ENCODE assay signal across 9 cellular contexts in the genomic region with DNA sequence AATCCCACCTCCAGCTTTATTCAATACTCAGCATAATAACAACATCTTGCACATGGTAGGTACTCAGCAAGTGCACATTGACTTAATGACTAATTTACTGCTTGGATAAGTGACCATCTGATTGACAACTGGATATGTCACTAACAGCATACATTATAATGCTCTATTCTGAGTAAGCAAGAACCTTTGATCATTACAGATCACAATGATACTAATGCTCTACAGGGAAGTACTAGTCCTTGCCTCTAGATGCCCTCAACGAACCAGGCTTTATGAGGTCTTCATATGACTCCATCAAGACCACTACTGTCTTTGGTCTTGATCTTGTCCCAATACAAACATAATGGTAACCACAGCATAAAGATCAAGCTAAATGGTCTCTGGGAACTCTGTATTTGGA.
DNase-seq lines count a peak whose midpoint lies in the region; ATAC-seq and TF ChIP-seq lines count a peak whose summit lies in the region.
"Had no signal": no experiment of that assay in that cellular context is flagged by ENCODE, and none has a peak within 500 bp of the region (broad histone marks: within the 10 kb centered on the region; RNA-seq: fewer than 3 reads in every experiment).

No MANE protein-coding gene starts in this region.

- no peak overlapping the region for H3K27ac ChIP-seq in mammary epithelial cell (ENCODE audit: insufficient read depth, low read depth, low read length)
- peak overlapping the region; percentile 74 to 95 for H3K27ac ChIP-seq in breast epithelium
- H3K27ac ChIP-seq: prostate gland had no signal

- H3K4me3 Mint-ChIP-seq in MCF 10A (ENCODE audit: unreplicated experiment) = no peak overlapping the region

- no peaks in the 10 kb centered on the region for H3K79me2 ChIP-seq in mammary epithelial cell (ENCODE audit: insufficient read depth, low read length)

- H3K9me3 ChIP-seq in mammary epithelial cell (replicated peaks; ENCODE audit: insufficient read depth, low read length) (no peaks in the 10 kb centered on the region), breast epithelium (no peaks in the 10 kb centered on the region)
- H3K9me3 ChIP-seq: prostate gland had no signal

- ATAC-seq in HG02610 (IDR thresholded peaks at IDR 0.05; ENCODE audit: unreplicated experiment) (no peak), HG03565 (IDR thresholded peaks at IDR 0.05; ENCODE audit: unreplicated experiment) (no peak)

- no peaks in the 10 kb centered on the region for H4K20me1 ChIP-seq in mammary epithelial cell (ENCODE audit: insufficient read depth, low read length)

- BruUV-seq in MCF 10A (replicated peaks; lab: Mats Ljungman, UMichigan) (no TSS peak), mammary epithelial cell (replicated peaks; lab: Mats Ljungman, UMichigan) (no TSS peak)

- TF ChIP-seq POLR2A in breast epithelium (IDR thresholded peaks at IDR 0.05) = no peak

- H3K27me3 ChIP-seq in mammary epithelial cell (ENCODE audit: insufficient read depth, low read length) = no peaks in the 10 kb centered on the region
- no peaks in the 10 kb centered on the region for H3K27me3 ChIP-seq in breast epithelium

- 55% methylated on average over 1 of the region's 1 CpG for WGBS in mammary epithelial cell (ENCODE audit: low coverage, missing lambda C conversion rate)

- TF ChIP-seq CTCF in MCF 10A (IDR thresholded peaks at IDR 0.05; ENCODE audit: unreplicated experiment) = no peak
- peak in 1 of 2 donors; percentile 32 for TF ChIP-seq CTCF in mammary epithelial cell (conservative IDR thresholded peaks at IDR 0.05 in 1 of 2, IDR thresholded peaks at IDR 0.05 in 1 of 2; ENCODE audit: extremely low read depth in 1 of 2, insufficient read depth in 1 of 2, low read depth in 1 of 2, low read length in 2 of 2)
- TF ChIP-seq CTCF in breast epithelium (IDR thresholded peaks at IDR 0.05) = no peak

- H3K4me3 ChIP-seq in mammary epithelial cell (replicated peaks in 1 of 3; ENCODE audit: insufficient read depth in 1 of 3, low read depth in 2 of 3, low read length in 3 of 3) (no peak overlapping the region), breast epithelium (no peak overlapping the region)
- H3K4me3 ChIP-seq in Jurkat, Clone E6-1 (ENCODE audit: low read length) = no peak overlapping the region
- H3K4me3 ChIP-seq: prostate gland had no signal

- H3K27ac Mint-ChIP-seq in MCF 10A (ENCODE audit: low read depth, unreplicated experiment) = no peak overlapping the region

- peaks cover 17% of the 10 kb centered on the region for H3K4me1 ChIP-seq in mammary epithelial cell (ENCODE audit: insufficient read depth, low read length)
- H3K4me1 ChIP-seq in breast epithelium = peaks cover 3 to 12% of the 10 kb centered on the region in 2 donors

- DNase-seq in MCF 10A (ENCODE audit: unreplicated experiment) = peak; percentile 24
- DNase-seq in mammary epithelial cell = no peak
- DNase-seq in Jurkat, Clone E6-1 (ENCODE audit: low read depth, low spot score) = peak; percentile 17
- no peak for DNase-seq in breast epithelium (ENCODE audit: low spot score in 2 of 2)
- DNase-seq in NK-92 treated with Interleukin-12 subunit alpha and Interleukin-12 subunit beta, amount 100 ng/mL, for 24 hours (lab: John Stamatoyannopoulos, UW) = no peak
- DNase-seq in activated effector memory CD4-positive, alpha-beta T cell treated with Interleukin-2 at 50 U/mL for 16 hours = no peak

- in situ Hi-C loops in mammary epithelial cell (cut with MboI; ENCODE audit: low sequenced_read_pairs in 2 of 2) = no loop called here

- CTCF ChIA-PET in MCF 10A (lab: Yijun Ruan, JAX) = interaction anchor here (0.6 to 2.2 kb wide), 6 partner anchors 23 to 251 kb away, joined by 3 to 10 read pairs (median 4); a partner anchor contains a TSS
- CTCF ChIA-PET in mammary epithelial cell (lab: Charles Lee; ENCODE audit: low non-redundant PET) = no interaction called here

- no peaks in the 10 kb centered on the region for H3K27me3 Mint-ChIP-seq in MCF 10A (ENCODE audit: insufficient read depth, unreplicated experiment)

- intact Hi-C loops in MCF 10A (cut with micrococcal nuclease) = loop anchor here (1.0 kb wide), 1 partner anchor 252 kb away; a partner anchor contains a TSS
- intact Hi-C loops in mammary epithelial cell (cut with micrococcal nuclease) = loop anchor here (1.0 kb wide), 1 partner anchor 252 kb away; a partner anchor contains a TSS
- intact Hi-C loops in breast epithelium (cut with DNase I; ENCODE audit: low total_unique reads) = no loop called here

- dilution Hi-C loops in mammary epithelial cell (cut with HindIII; ENCODE audit: low sequenced_read_pairs) = no loop called here

- H2AFZ ChIP-seq in mammary epithelial cell (ENCODE audit: low read depth, low read length) = no peak overlapping the region

- H3K9me3 Mint-ChIP-seq in MCF 10A (ENCODE audit: unreplicated experiment) = no peaks in the 10 kb centered on the region

- H3K36me3 ChIP-seq in mammary epithelial cell (ENCODE audit: insufficient read depth, low read length) = no peaks in the 10 kb centered on the region
- H3K36me3 ChIP-seq in breast epithelium = no peaks in the 10 kb centered on the region
- H3K36me3 ChIP-seq: prostate gland had no signal

- POLR2A ChIA-PET in MCF 10A (lab: Yijun Ruan, JAX) = no interaction called here

- H3K36me3 Mint-ChIP-seq in MCF 10A (ENCODE audit: insufficient read depth, unreplicated experiment) = peaks cover 10% of the 10 kb centered on the region

- no peak overlapping the region for H3K9ac ChIP-seq in mammary epithelial cell (ENCODE audit: insufficient read depth, low read length)

- no peak overlapping the region for H3K4me2 ChIP-seq in mammary epithelial cell (ENCODE audit: insufficient read depth, low read depth, low read length)

- H3K4me1 Mint-ChIP-seq in MCF 10A (ENCODE audit: insufficient read depth, unreplicated experiment) = no peaks in the 10 kb centered on the region

Comparison
In these comparisons a context has a peak if more than half of its experiments do, and no peak if none do; other contexts are left out.
1. DNase-seq: peak in MCF 10A (single experiment) and Jurkat, Clone E6-1 (single experiment); none in mammary epithelial cell (single experiment), breast epithelium (0 of 2), NK-92 treated with Interleukin-12 subunit alpha and Interleukin-12 subunit beta, amount 100 ng/mL, for 24 hours (single experiment) and activated effector memory CD4-positive, alpha-beta T cell treated with Interleukin-2 at 50 U/mL for 16 hours (single experiment).